ENCODE assay signal across 1 cellular context in genomic region chr6:139134817-139135577, GRCh38.
TF ChIP-seq lines count a peak whose summit lies in the region.

A gene with protein sequence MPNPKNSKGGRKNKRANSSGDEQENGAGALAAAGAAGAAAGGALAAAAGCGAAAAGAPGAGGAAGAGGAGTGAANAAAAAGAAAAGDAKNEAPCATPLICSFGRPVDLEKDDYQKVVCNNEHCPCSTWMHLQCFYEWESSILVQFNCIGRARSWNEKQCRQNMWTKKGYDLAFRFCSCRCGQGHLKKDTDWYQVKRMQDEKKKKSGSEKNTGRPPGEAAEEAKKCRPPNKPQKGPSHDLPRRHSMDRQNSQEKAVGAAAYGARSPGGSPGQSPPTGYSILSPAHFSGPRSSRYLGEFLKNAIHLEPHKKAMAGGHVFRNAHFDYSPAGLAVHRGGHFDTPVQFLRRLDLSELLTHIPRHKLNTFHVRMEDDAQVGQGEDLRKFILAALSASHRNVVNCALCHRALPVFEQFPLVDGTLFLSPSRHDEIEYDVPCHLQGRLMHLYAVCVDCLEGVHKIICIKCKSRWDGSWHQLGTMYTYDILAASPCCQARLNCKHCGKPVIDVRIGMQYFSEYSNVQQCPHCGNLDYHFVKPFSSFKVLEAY (plus strand): TSS chr6:139135080. CDS start chr6:139135397, 317 bp downstream.

TF ChIP-seq in SK-N-SH, 30 proteins besides CTCF, POLR2A, EP300 and RAD21 (continued from another document):
- 0 out of 2 replicates have a peak, but pooled peaks have one; percentile 41 for TF ChIP-seq RCOR1 (IDR thresholded peaks at IDR 0.05; ENCODE audit: low read length)
- peak; percentile 61; the same call in 1 of the 2 replicates for TF ChIP-seq MXI1 (IDR thresholded peaks at IDR 0.05; ENCODE audit: low read depth, low read length)
